8 cellular contexts compared by ENCODE assay signal in the genomic region with DNA sequence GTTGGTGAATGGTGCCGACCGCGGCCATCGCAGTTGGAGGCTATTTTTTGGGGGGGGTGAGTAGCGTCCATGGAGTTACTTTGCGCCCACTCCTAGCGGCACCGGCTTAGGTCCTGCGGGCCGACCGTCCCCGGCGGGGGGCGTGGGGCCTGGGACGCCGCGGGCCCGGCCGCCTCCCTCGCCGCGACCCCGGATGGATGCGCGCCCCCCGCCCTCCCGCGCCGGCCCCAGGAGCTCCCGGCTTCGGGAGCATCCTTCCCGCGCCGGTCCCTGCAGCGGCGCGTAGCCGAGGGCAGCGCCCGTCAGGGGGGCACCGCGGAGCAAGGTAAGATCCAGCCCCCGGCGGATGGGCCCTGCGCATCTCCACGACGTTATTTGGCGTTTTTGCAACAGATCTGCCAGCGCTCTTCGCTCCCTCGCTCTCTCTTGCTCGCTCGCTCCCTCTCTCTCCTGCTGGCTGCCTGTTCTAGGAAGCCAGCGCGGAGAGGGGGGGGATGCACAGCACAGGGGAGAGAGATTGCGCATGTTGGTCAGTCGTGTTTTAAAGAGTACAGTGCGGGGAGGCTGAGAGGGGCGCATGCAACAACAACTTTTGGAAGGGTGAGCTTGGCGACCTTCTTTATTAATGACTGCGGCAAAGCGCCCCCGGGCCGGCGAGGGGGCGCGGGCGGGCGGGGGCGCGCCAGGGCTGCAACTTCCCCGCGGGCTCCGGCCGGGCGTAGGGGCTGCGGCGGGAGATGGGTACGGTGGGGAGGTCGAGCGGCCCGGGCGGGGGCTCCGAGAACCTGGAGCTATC. TPM values are rescaled to one million over a fixed set of nuclear protein-coding genes. Genes with fewer than 3 reads are reported as not detected.
DNase-seq lines count a peak whose midpoint lies in the region; ATAC-seq lines count a peak whose summit lies in the region.

No MANE protein-coding gene starts in this region.

- ATAC-seq in HG02798 (IDR thresholded peaks at IDR 0.05; ENCODE audit: poor library complexity, unreplicated experiment) = peak; percentile 0
- ATAC-seq in left lobe of liver = peak; percentile 40

- DNase-seq in EL = peak; percentile 78
- DNase-seq in NCI-H345 treated with DMSO at 0.1 percent for 48 hours (lab: John Stamatoyannopoulos, UW; ENCODE audit: unreplicated experiment) = peak; percentile 35
- peak; percentile 61 for DNase-seq in activated CD4-positive, alpha-beta T cell treated with anti-CD3 and anti-CD28 coated beads, Interleukin-2, amount 50 U/mL, for 1 hour
- DNase-seq in dermis blood vessel endothelial cell = peak; percentile 79
- peak; percentile 73 for DNase-seq in left lobe of liver (ENCODE audit: low spot score)
- peak; percentile 24 for DNase-seq in stimulated activated CD4-positive, alpha-beta T cell treated with anti-CD3 and anti-CD28 coated beads, Interleukin-2, amount 100 ng/mL, for 4 hours (ENCODE audit: low read depth)
- no peak for DNase-seq in NCI-H2081 treated with DMSO at 0.1 percent for 48 hours (lab: John Stamatoyannopoulos, UW)

RNA-seq across cellular contexts. Expression of a gene that starts 0.4 kb away (rescaled TPM):
- 23.3 and 31.7 TPM in 2 replicates for total RNA-seq in dermis blood vessel endothelial cell
- total RNA-seq in left lobe of liver = 14.2 TPM
